21 cellular contexts compared by ENCODE assay signal in the genomic region with DNA sequence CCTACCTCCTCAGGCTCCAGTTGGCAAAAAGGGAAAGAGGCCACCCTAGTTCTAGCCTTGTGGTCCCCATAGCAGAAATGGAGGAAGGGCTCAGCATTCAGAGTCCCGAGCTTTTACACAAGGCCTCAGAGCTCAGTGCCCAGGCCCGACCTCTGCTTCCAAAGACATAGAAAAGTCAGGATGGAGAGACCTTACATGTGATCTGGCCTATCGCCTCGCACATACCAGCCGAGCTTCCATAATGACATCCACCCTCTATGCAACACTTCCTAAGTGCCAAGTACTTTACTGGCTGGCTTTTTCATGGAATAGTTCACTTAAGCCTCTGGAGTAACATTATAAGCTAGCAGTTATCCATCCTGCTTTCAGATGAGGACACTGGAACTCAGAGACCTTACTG.
"Had no signal": no experiment of that assay in that cellular context is flagged by ENCODE, and none has a peak within 500 bp of the region (broad histone marks: within the 10 kb centered on the region; RNA-seq: fewer than 3 reads in every experiment).

No MANE protein-coding gene starts in this region.

- H3K4me1 ChIP-seq: body of pancreas, suprapubic skin, tibial nerve had no signal

- H3K27me3 ChIP-seq: body of pancreas, suprapubic skin, tibial nerve had no signal

- H3K4me3 ChIP-seq: body of pancreas, suprapubic skin, tibial nerve had no signal

- H3K36me3 ChIP-seq: suprapubic skin, tibial nerve had no signal

- DNase-seq: activated CD4-positive, alpha-beta memory T cell treated with anti-CD3 and anti-CD28 coated beads for 36 hours; activated CD4-positive, alpha-beta T cell treated with anti-CD3 and anti-CD28 coated beads for 4 hours; activated CD4-positive, CD25-positive, alpha-beta regulatory T cell; activated gamma-delta T cell treated with Interleukin-2 at 50 U/mL for 16 hours; activated T-cell treated with anti-CD3 and anti-CD28 coated beads for 4 hours; anterior cingulate cortex; body of pancreas; caudate nucleus; dermis blood vessel endothelial cell; effector CD8-positive, alpha-beta T cell; foreskin melanocyte; hippocampal formation; nucleus accumbens; posterior cingulate gyrus; retina; stimulated activated CD4-positive, alpha-beta T cell treated with anti-CD3 and anti-CD28 coated beads, Interleukin-1b, Interleukin-23, amount 100 ng/mL, for 48 hours; stimulated activated naive CD8-positive, alpha-beta T cell treated with anti-CD3 and anti-CD28 coated beads, Interleukin-15, amount 100 ng/mL, for 72 hours; T-helper 17 cell had no signal

- ATAC-seq: body of pancreas; stimulated activated effector memory CD8-positive, alpha-beta T cell treated with anti-CD3 and anti-CD28 coated beads, Interleukin-12 subunit alpha, Interleukin-12 subunit beta, amount 100 ng/mL, for 72 hours; stimulated activated naive CD8-positive, alpha-beta T cell treated with anti-CD3 and anti-CD28 coated beads, Interleukin-15, amount 100 ng/mL, for 72 hours; T-helper 17 cell had no signal

- H3K9me3 ChIP-seq: body of pancreas, suprapubic skin, tibial nerve had no signal

- H3K27ac ChIP-seq: body of pancreas, suprapubic skin, tibial nerve had no signal
